Comparison of ENCODE assay signal across 8 cellular contexts in genomic region chr10:110566472-110567200, GRCh38. TPM values are rescaled to one million over a fixed set of nuclear protein-coding genes. Genes with fewer than 3 reads are reported as not detected.
DNase-seq lines count a peak whose midpoint lies in the region; ATAC-seq and TF ChIP-seq lines count a peak whose summit lies in the region.

No MANE protein-coding gene starts in this region.

- H3K27me3 ChIP-seq in Panc1 (ENCODE audit: control insufficient read depth, insufficient read depth, low read length) (no peaks in the 10 kb centered on the region), esophagus muscularis mucosa (no peaks in the 10 kb centered on the region), psoas muscle (ENCODE audit: insufficient read depth in 3 of 3, low read length in 2 of 3) (no peaks in the 10 kb centered on the region)

- H3K9me3 ChIP-seq in Panc1 (ENCODE audit: control insufficient read depth, insufficient read depth, low read depth, low read length) (no peaks in the 10 kb centered on the region), esophagus muscularis mucosa (no peaks in the 10 kb centered on the region), psoas muscle (no peaks in the 10 kb centered on the region)

- TF ChIP-seq EP300 in esophagus muscularis mucosa (IDR thresholded peaks at IDR 0.05): no peak

- peak overlapping the region; percentile 89 to 90 for H3K4me3 ChIP-seq in Panc1 (ENCODE audit: low read depth in 2 of 2, low read length in 2 of 2)
- peak overlapping the region; percentile 78 to 98 (median 84) for H3K4me3 ChIP-seq in esophagus muscularis mucosa
- H3K4me3 ChIP-seq in psoas muscle: peak overlapping the region; percentile 90

- peaks cover 19% of the 10 kb centered on the region for H3K36me3 ChIP-seq in Panc1 (ENCODE audit: control insufficient read depth, insufficient read depth, low read length)
- H3K36me3 ChIP-seq in esophagus muscularis mucosa: peaks cover 0 to 7% (median 0%) of the 10 kb centered on the region in 4 donors
- peaks cover 0 to 4% of the 10 kb centered on the region in 2 donors for H3K36me3 ChIP-seq in psoas muscle (ENCODE audit: insufficient read depth in 1 of 2, low read depth in 1 of 2)

- in situ Hi-C loops in Panc1 (cut with HindIII; ENCODE audit: low pct_unique_long_range_greater_than_20kb, low sequenced_read_pairs): no loop called here

- H3K4me1 ChIP-seq in Panc1 (ENCODE audit: control insufficient read depth, insufficient read depth, low read length) (peaks cover 19% of the 10 kb centered on the region), esophagus muscularis mucosa (peaks cover 22 to 46% (median 40%) of the 10 kb centered on the region in 4 donors), psoas muscle (peaks cover 29% of the 10 kb centered on the region)

- H3K27ac ChIP-seq in Panc1 (ENCODE audit: low read length): peak overlapping the region; percentile 99
- H3K27ac ChIP-seq in esophagus muscularis mucosa (replicated peaks in 1 of 4): peak overlapping the region; percentile 88 to 92 (median 90)
- H3K27ac ChIP-seq in psoas muscle: peak overlapping the region; percentile 85

- no peak for TF ChIP-seq POLR2A in esophagus muscularis mucosa (IDR thresholded peaks at IDR 0.05; ENCODE audit: low read depth)

- BruUV-seq in Panc1 (replicated peaks; lab: Mats Ljungman, UMichigan): TSS peak; percentile 99

- CTCF ChIA-PET in Panc1 (lab: Charles Lee): no interaction called here

- TF ChIP-seq CTCF in Panc1 (IDR thresholded peaks at IDR 0.05) (no peak), esophagus muscularis mucosa (IDR thresholded peaks at IDR 0.05) (no peak), psoas muscle (IDR thresholded peaks at IDR 0.05) (no peak)

- DNase-seq in DMS 273 (lab: John Stamatoyannopoulos, UW; ENCODE audit: unreplicated experiment) (peak; percentile 55), DMS 273 treated with DMSO at 0.1 percent for 48 hours (lab: John Stamatoyannopoulos, UW) (no peak), Panc1 (ENCODE audit: low read depth, low spot score) (no peak), esophagus muscularis mucosa (ENCODE audit: extremely low spot score) (no peak), psoas muscle (no peak), NCI-H2196 (lab: John Stamatoyannopoulos, UW; ENCODE audit: unreplicated experiment) (no peak), NCI-H2196 treated with DMSO at 0.1 percent for 48 hours (lab: John Stamatoyannopoulos, UW; ENCODE audit: unreplicated experiment) (no peak)
- DNase-seq in effector CD8-positive, alpha-beta T cell (lab: John Stamatoyannopoulos, UW): no peak

- POLR2A ChIA-PET in Panc1 (lab: Charles Lee): no interaction called here

- WGBS in esophagus muscularis mucosa: 42% methylated on average over 19 of the region's 19 CpGs
- 54 to 57% (median 54%) methylated on average over 19 of the region's 19 CpGs for WGBS in psoas muscle, 3 donors

- ATAC-seq in Panc1 (no peak), psoas muscle (no peak)

- intact Hi-C loops in Panc1 (cut with micrococcal nuclease; ENCODE audit: unreplicated experiment): no loop called here
- intact Hi-C loops in esophagus muscularis mucosa (cut with DNase I): loop anchor here (10.0 kb wide), 1 partner anchor 362 kb away; the partner anchor contains the start of gene MXI1
- intact Hi-C loops in psoas muscle (cut with DNase I): loop anchor here in 1 of 2 donors (10.0 kb wide), 1 partner anchor 362 kb away; the partner anchor contains the start of gene MXI1

RNA-seq across cellular contexts. Expression of gene SMC3, which starts 0.9 kb away (rescaled TPM):
- 71.2 TPM for total RNA-seq in Panc1 (2021; ENCODE audit: unreplicated experiment)
- 30.4 TPM for polyA plus RNA-seq in Panc1 (2012; ENCODE audit: insufficient read length)
- 10 to 100 TPM; 27.7 to 50.2 (median 39.5) TPM for total RNA-seq in esophagus muscularis mucosa
- total RNA-seq in psoas muscle: 10 to 100 TPM; 18.4 to 20.6 (median 19.5) TPM
- polyA plus RNA-seq in psoas muscle: 10 to 100 TPM; 15.3 to 25.3 (median 15.4) TPM
